Comparison of ENCODE assay signal across 8 cellular contexts in the genomic region with DNA sequence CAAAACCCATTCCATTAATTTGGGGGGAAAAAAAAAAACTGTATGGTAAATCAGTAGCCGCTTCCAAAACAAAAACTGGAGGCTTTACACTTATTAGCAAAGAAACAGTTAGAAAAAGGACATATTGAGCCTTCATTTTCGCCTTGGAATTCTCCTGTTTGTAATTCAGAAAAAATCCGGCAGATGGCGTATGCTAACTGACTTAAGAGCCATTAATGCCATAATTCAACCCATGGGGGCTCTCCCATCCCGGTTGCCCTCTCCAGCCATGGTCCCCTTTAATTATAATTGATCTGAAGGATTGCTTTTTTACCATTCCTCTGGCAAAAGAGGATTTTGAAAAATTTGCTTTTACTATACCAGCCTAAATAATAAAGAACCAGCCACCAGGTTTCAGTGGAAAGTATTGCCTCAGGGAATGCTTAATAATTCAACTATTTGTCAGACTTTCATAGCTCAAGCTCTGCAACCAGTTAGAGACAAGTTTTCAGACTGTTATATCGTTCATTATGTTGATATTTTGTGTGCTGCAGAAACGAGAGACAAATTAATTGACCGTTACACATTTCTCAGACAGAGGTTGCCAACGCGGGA. TPM values are rescaled to one million over a fixed set of nuclear protein-coding genes. Genes with fewer than 3 reads are reported as not detected.
DNase-seq lines count a peak whose midpoint lies in the region; ATAC-seq and FAIRE-seq lines count a peak whose summit lies in the region.

No MANE protein-coding gene starts in this region.

- no peak overlapping the region for H3K4me3 ChIP-seq in GM23248

- H3K9ac ChIP-seq in GM23248 = no peak overlapping the region

- ATAC-seq in left lobe of liver = peak; percentile 46
- no peak for ATAC-seq in HG02938 (IDR thresholded peaks at IDR 0.05; ENCODE audit: unreplicated experiment)
- ATAC-seq in HG02870 (IDR thresholded peaks at IDR 0.05; ENCODE audit: unreplicated experiment) = no peak

- H3K79me2 ChIP-seq in GM23248 (ENCODE audit: insufficient read depth) = no peaks in the 10 kb centered on the region

- in situ Hi-C loops in GM23248 (cut with MboI) = no loop called here

- no peak overlapping the region for H3K4me2 ChIP-seq in GM23248 (ENCODE audit: unreplicated experiment)

- 26 to 27% methylated on average over 10 of the region's 10 CpGs for WGBS in GM23248 (ENCODE audit: low coverage in 1 of 2, low lambda C conversion rate in 2 of 2, missing lambda C conversion rate in 2 of 2), 2 experiments

- H3K4me1 ChIP-seq in GM23248 (ENCODE audit: insufficient read depth) = no peaks in the 10 kb centered on the region

- H2AFZ ChIP-seq in GM23248 = no peak overlapping the region; the same call in 1 of the 2 replicates

- H3K9me2 ChIP-seq in GM23248 (ENCODE audit: insufficient read depth) = no peaks in the 10 kb centered on the region

- FAIRE-seq in A204.1 (lab: Jason Lieb, UNC) = peak; percentile 44

- H4K20me1 ChIP-seq in GM23248 (ENCODE audit: insufficient read depth) = no peaks in the 10 kb centered on the region

- no peaks in the 10 kb centered on the region for H3F3A ChIP-seq in GM23248 (ENCODE audit: insufficient read depth)

- H3K27me3 ChIP-seq in GM23248 (replicated peaks; ENCODE audit: insufficient read depth) = no peaks in the 10 kb centered on the region

- no peak overlapping the region for H3K27ac ChIP-seq in GM23248

- no peaks in the 10 kb centered on the region for H3K36me3 ChIP-seq in GM23248 (ENCODE audit: low read depth)

- H3K9me3 ChIP-seq in GM23248 (ENCODE audit: low read depth) = no peaks in the 10 kb centered on the region

- DNase-seq in GM23248 (peak; percentile 62), amniotic epithelial cell (ENCODE audit: low read depth) (peak; percentile 49), left lobe of liver (ENCODE audit: low spot score) (no peak), NCI-H526 (lab: John Stamatoyannopoulos, UW) (no peak), GM19240 (ENCODE audit: insufficient read length, low spot score) (no peak)

RNA-seq across cellular contexts. Expression of a gene that starts 9.4 kb away (rescaled TPM):
- 578 and 733 TPM in 2 replicates for total RNA-seq in GM23248 (2014; rRNA removed; shearing (Covaris generic))
- polyA plus RNA-seq in GM23248 (2016; fragmentation: Nextera tagmentation; extraction: Ambion mirVana) = 490 TPM in 2 replicates
- total RNA-seq in left lobe of liver = 344 TPM

RNA-seq across cellular contexts. Expression of a gene that starts 18.9 kb away (rescaled TPM):
- 21.4 and 21.5 TPM in 2 replicates for total RNA-seq in GM23248 (2014; rRNA removed; shearing (Covaris generic))
- polyA plus RNA-seq in GM23248 (2016; fragmentation: Nextera tagmentation; extraction: Ambion mirVana) = 8.5 and 8.7 TPM in 2 replicates
- total RNA-seq in left lobe of liver = 6.0 TPM

RNA-seq across cellular contexts. Expression of a gene that starts 28.5 kb away (rescaled TPM):
- total RNA-seq in GM23248 (2014; rRNA removed; shearing (Covaris generic)) = 9.8 and 25.8 TPM in 2 replicates
- polyA plus RNA-seq in GM23248 (2016; fragmentation: Nextera tagmentation; extraction: Ambion mirVana) = 3.3 and 4.3 TPM in 2 replicates
- 2.1 TPM for total RNA-seq in left lobe of liver

Comparison
In these comparisons a context has a peak if more than half of its experiments do, and no peak if none do; other contexts are left out.
1. DNase-seq: peak in GM23248 (single experiment) and amniotic epithelial cell (single experiment); none in left lobe of liver (single experiment), NCI-H526 (0 of 2) and GM19240 (single experiment).